ENCODE assay signal across 25 cellular contexts in the genomic region with DNA sequence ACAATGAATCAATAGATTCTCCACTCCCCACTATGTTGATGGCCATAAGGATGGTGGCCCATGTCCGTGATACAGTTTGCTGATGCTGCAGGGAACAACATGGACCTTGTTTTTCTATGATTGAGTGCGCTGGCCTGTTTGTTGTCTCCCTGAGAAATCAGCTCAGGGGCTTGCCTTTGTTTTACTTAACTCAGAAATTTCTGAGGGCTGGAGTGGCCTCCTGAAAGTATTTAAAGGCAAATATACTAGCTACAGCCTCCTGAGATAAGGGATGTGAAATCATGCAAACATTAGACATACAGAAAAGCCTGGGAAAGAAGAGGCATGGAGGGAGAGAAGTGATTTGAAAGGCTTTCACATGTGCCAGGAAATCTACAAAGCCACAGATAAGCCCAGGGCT.
"Had no signal": no experiment of that assay in that cellular context is flagged by ENCODE, and none has a peak within 500 bp of the region (broad histone marks: within the 10 kb centered on the region; RNA-seq: fewer than 3 reads in every experiment).

No MANE protein-coding gene starts in this region.

- H3K27me3 Mint-ChIP-seq: activated CD4-positive, alpha-beta memory T cell treated with anti-CD3 and anti-CD28 coated beads, Interleukin-2, amount 10 ng/mL, durations not matched to agents 7 days and 5 days; activated naive CD4-positive, alpha-beta T cell treated with anti-CD3 and anti-CD28 coated beads, Interleukin-2, amount 50 U/mL, for 24 hours; central memory CD8-positive, alpha-beta T cell had no signal

- DNase-seq: activated B cell treated with CpG ODN at 0.5 μM for 24 hours; activated CD4-positive, alpha-beta memory T cell treated with anti-CD3 and anti-CD28 coated beads, Interleukin-2, amount 10 ng/mL, durations not matched to agents 7 days and 5 days; activated CD4-positive, alpha-beta T cell treated with anti-CD3 and anti-CD28 coated beads for 1 hour; activated CD4-positive, alpha-beta T cell treated with anti-CD3 and anti-CD28 coated beads, Interleukin-2, amount 50 U/mL, for 1 hour; activated gamma-delta T cell treated with Interleukin-2 at 50 U/mL for 16 hours; activated T-cell treated with anti-CD3 and anti-CD28 coated beads, Interleukin-2, amount 50 U/mL, for 72 hours; amniotic stem cell; body of pancreas; KG1; NCI-H1048; NCI-H146; NCI-H187 treated with DMSO at 0.1 percent for 48 hours; NCI-H2081 treated with DMSO at 0.1 percent for 48 hours; NCI-H2171; NCI-H2227 treated with DMSO at 0.1 percent for 48 hours; NCI-H526; NCI-H774; SIG-M5; T-helper 2 cell; T1000 had no signal

- H3K27me3 ChIP-seq: ascending aorta, body of pancreas had no signal

- H3K36me3 ChIP-seq: ascending aorta had no signal

- H3K4me3 Mint-ChIP-seq: activated B cell treated with CpG ODN at 0.5 μM for 24 hours; activated CD4-positive, alpha-beta memory T cell treated with anti-CD3 and anti-CD28 coated beads, Interleukin-2, amount 10 ng/mL, durations not matched to agents 7 days and 5 days; activated naive CD4-positive, alpha-beta T cell treated with anti-CD3 and anti-CD28 coated beads, Interleukin-2, amount 50 U/mL, for 24 hours; activated T-cell treated with anti-CD3 and anti-CD28 coated beads, Interleukin-2, amount 50 U/mL, for 72 hours; central memory CD8-positive, alpha-beta T cell had no signal

- H3K27ac ChIP-seq: ascending aorta, body of pancreas had no signal

- H3K36me3 Mint-ChIP-seq: activated naive CD4-positive, alpha-beta T cell treated with anti-CD3 and anti-CD28 coated beads, Interleukin-2, amount 50 U/mL, for 24 hours had no signal

- H3K4me1 ChIP-seq: ascending aorta, body of pancreas had no signal

- H3K27ac Mint-ChIP-seq: activated B cell treated with CpG ODN at 0.5 μM for 24 hours; activated CD4-positive, alpha-beta memory T cell treated with anti-CD3 and anti-CD28 coated beads, Interleukin-2, amount 10 ng/mL, durations not matched to agents 7 days and 5 days; activated T-cell treated with anti-CD3 and anti-CD28 coated beads, Interleukin-2, amount 50 U/mL, for 72 hours; activated T-helper 2 cell treated with anti-CD3 and anti-CD28 coated beads, Interferon-gamma antibody, Interleukin-2, Interleukin-4, amounts not matched to agents 10 μg/mL and 5 μg/mL and 100 μg/mL, durations not matched to agents 14 hours and 24 hours and 36 hours had no signal

- H3K9me3 ChIP-seq: ascending aorta, body of pancreas had no signal

- H3K9me3 Mint-ChIP-seq: activated B cell treated with CpG ODN at 0.5 μM for 24 hours had no signal

- FAIRE-seq: TTC549 had no signal

- H3K4me3 ChIP-seq: ascending aorta, body of pancreas had no signal

- H3K4me1 Mint-ChIP-seq: activated B cell treated with CpG ODN at 0.5 μM for 24 hours; activated CD4-positive, alpha-beta memory T cell treated with anti-CD3 and anti-CD28 coated beads, Interleukin-2, amount 10 ng/mL, durations not matched to agents 7 days and 5 days; activated naive CD4-positive, alpha-beta T cell treated with anti-CD3 and anti-CD28 coated beads, Interleukin-2, amount 50 U/mL, for 24 hours; central memory CD8-positive, alpha-beta T cell had no signal
